ENCODE assay signal across 1 cellular context in the genomic region with DNA sequence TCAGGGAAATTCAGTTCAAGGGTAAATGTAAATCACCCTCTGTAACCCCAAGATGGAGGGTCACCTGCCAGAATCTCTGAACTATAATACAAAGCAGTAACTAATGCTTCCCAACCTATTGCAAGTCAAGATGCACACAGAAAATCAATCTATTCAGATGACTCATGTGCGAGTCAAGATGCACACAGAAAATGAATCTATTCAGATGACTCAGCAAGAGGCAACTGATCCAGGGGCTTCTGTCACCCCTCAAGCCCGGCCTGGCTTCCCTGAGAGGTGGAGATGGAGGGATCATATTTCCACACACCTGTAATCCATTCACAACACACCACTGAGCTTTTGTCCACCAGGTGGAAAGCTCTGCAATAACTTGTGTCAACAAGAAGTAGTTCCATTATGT.
TF ChIP-seq lines count a peak whose summit lies in the region.

No MANE protein-coding gene starts in this region.

TF ChIP-seq in HCT116, 20 proteins besides CTCF, POLR2A, EP300 and RAD21 (continued from another document):
- TF ChIP-seq, protein P1, sequence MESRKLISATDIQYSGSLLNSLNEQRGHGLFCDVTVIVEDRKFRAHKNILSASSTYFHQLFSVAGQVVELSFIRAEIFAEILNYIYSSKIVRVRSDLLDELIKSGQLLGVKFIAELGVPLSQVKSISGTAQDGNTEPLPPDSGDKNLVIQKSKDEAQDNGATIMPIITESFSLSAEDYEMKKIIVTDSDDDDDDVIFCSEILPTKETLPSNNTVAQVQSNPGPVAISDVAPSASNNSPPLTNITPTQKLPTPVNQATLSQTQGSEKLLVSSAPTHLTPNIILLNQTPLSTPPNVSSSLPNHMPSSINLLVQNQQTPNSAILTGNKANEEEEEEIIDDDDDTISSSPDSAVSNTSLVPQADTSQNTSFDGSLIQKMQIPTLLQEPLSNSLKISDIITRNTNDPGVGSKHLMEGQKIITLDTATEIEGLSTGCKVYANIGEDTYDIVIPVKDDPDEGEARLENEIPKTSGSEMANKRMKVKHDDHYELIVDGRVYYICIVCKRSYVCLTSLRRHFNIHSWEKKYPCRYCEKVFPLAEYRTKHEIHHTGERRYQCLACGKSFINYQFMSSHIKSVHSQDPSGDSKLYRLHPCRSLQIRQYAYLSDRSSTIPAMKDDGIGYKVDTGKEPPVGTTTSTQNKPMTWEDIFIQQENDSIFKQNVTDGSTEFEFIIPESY (IDR thresholded peaks at IDR 0.05; ENCODE audit: extremely low read depth, insufficient replicate concordance, low read length) = no peak
- peak; percentile 63 for TF ChIP-seq CEBPB (IDR thresholded peaks at IDR 0.05; ENCODE audit: low read depth)
- peak; percentile 93 for TF ChIP-seq JUND (IDR thresholded peaks at IDR 0.05)
- peak; percentile 52; the same call in 1 of the 2 replicates for TF ChIP-seq SIN3A (IDR thresholded peaks at IDR 0.05; ENCODE audit: low read depth)
- TF ChIP-seq ZNF274 (IDR thresholded peaks at IDR 0.05; ENCODE audit: low read depth, low read length) = no peak
- TF ChIP-seq CBX3 (IDR thresholded peaks at IDR 0.05; ENCODE audit: low read depth) = peak; percentile 88
- TF ChIP-seq POLR2AphosphoS5 (IDR thresholded peaks at IDR 0.05; ENCODE audit: low read depth, low read length) = peak; percentile 34; the same call in 1 of the 2 replicates
- TF ChIP-seq EZH2 (IDR thresholded peaks at IDR 0.05) = no peak
- TF ChIP-seq, protein P2, sequence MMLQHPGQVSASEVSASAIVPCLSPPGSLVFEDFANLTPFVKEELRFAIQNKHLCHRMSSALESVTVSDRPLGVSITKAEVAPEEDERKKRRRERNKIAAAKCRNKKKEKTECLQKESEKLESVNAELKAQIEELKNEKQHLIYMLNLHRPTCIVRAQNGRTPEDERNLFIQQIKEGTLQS (IDR thresholded peaks at IDR 0.05) = no peak
